Comparison of ENCODE assay signal across 19 cellular contexts in genomic region chr12:76549131-76549530, GRCh38. TPM values are rescaled to one million over a fixed set of nuclear protein-coding genes. Genes with fewer than 3 reads are reported as not detected.
DNase-seq lines count a peak whose midpoint lies in the region; ATAC-seq and TF ChIP-seq lines count a peak whose summit lies in the region.
"Had no signal": no experiment of that assay in that cellular context is flagged by ENCODE, and none has a peak within 500 bp of the region (broad histone marks: within the 10 kb centered on the region; RNA-seq: fewer than 3 reads in every experiment).

No MANE protein-coding gene starts in this region.

- H3K4me1 ChIP-seq in mesodermal cell (ENCODE audit: control insufficient read depth, insufficient read depth, low read length, poor library complexity, severe bottlenecking), result peaks cover 13% of the 10 kb centered on the region

- peaks cover 0 to 5% of the 10 kb centered on the region in 2 donors for H3K36me3 Mint-ChIP-seq in activated T-cell treated with anti-CD3 and anti-CD28 coated beads, Interleukin-2, amount 50 U/mL, for 72 hours (ENCODE audit: insufficient read depth in 2 of 2)
- H3K36me3 Mint-ChIP-seq in activated B cell treated with CpG ODN at 0.5 μM for 24 hours (ENCODE audit: low read depth) (peaks cover 7% of the 10 kb centered on the region), type B pancreatic cell (no peaks in the 10 kb centered on the region)

- DNase-seq in activated T-cell treated with anti-CD3 and anti-CD28 coated beads, Interleukin-2, amount 50 U/mL, for 72 hours, result no peak
- DNase-seq in activated T-cell treated with anti-CD3 and anti-CD28 coated beads for 4 hours, result no peak
- no peak for DNase-seq in activated B cell treated with CpG ODN at 0.5 μM for 24 hours
- no peak for DNase-seq in type B pancreatic cell (ENCODE audit: extremely low spot score, unreplicated experiment)
- no peak for DNase-seq in T-helper 9 cell
- no peak for DNase-seq in SW480 (ENCODE audit: low spot score)
- no peak for DNase-seq in stimulated activated CD4-positive, alpha-beta T cell treated with anti-CD3 and anti-CD28 coated beads, Interleukin-4, amount 100 ng/mL, for 24 hours
- DNase-seq: activated effector memory CD4-positive, alpha-beta T cell treated with Interleukin-2 at 50 U/mL for 16 hours; anterior cingulate cortex; cortex of kidney; DMS153; left ventricle myocardium superior; NCI-H1092; NCI-H2171; stimulated activated CD4-positive, alpha-beta T cell treated with anti-CD3 and anti-CD28 coated beads, Interleukin-12 subunit alpha, Interleukin-12 subunit beta, amount 100 ng/mL, for 4 hours; transverse colon had no signal

- H3K9me3 ChIP-seq in mesodermal cell (ENCODE audit: control insufficient read depth, low read length), result no peaks in the 10 kb centered on the region
- H3K9me3 ChIP-seq: BLaER1 treated with 17β-estradiol and CSF1 and Interleukin-3, amounts not matched to agents 10 nM and 100 nM; transverse colon had no signal

- no peak overlapping the region for H3K4me3 ChIP-seq in mesodermal cell (ENCODE audit: extremely low read depth, insufficient read depth, low read length, poor library complexity, severe bottlenecking)
- H3K4me3 ChIP-seq: BLaER1 treated with 17β-estradiol and CSF1 and Interleukin-3, amounts not matched to agents 10 nM and 100 nM; transverse colon had no signal

- no peaks in the 10 kb centered on the region for H3K36me3 ChIP-seq in mesodermal cell (ENCODE audit: control insufficient read depth, insufficient read depth, low read length)
- H3K36me3 ChIP-seq: transverse colon had no signal

- no peaks in the 10 kb centered on the region for H3K27me3 Mint-ChIP-seq in activated T-cell treated with anti-CD3 and anti-CD28 coated beads, Interleukin-2, amount 50 U/mL, for 72 hours (ENCODE audit: low read depth)
- H3K27me3 Mint-ChIP-seq in activated B cell treated with CpG ODN at 0.5 μM for 24 hours, result no peaks in the 10 kb centered on the region
- H3K27me3 Mint-ChIP-seq in type B pancreatic cell, result no peaks in the 10 kb centered on the region
- H3K27me3 Mint-ChIP-seq: stimulated activated memory B cell treated with anti-CD40 and anti-IgM and Interleukin-4, amounts not matched to agents 10 μg/mL and 1 μg/mL and 100 μg/mL, for 72 hours had no signal

- ATAC-seq in activated T-cell treated with anti-CD3 and anti-CD28 coated beads, Interleukin-2, amount 50 U/mL, for 72 hours (replicated peaks in 1 of 2), result no peak
- no peak for ATAC-seq in activated B cell treated with CpG ODN at 0.5 μM for 24 hours (ENCODE audit: low read depth)
- ATAC-seq: left ventricle myocardium superior; stimulated activated memory B cell treated with anti-CD40 and anti-IgM and Interleukin-4, amounts not matched to agents 10 μg/mL and 1 μg/mL and 100 μg/mL, for 72 hours had no signal

- 93 to 95% methylated on average over 3 to 4 of the region's 4 CpGs for WGBS in mesodermal cell (ENCODE audit: insufficient coverage in 2 of 2), 2 experiments

- H3K27ac Mint-ChIP-seq in activated T-cell treated with anti-CD3 and anti-CD28 coated beads, Interleukin-2, amount 50 U/mL, for 72 hours, result peak overlapping the region; percentile 74
- peak overlapping the region; percentile 12 for H3K27ac Mint-ChIP-seq in activated B cell treated with CpG ODN at 0.5 μM for 24 hours
- peak overlapping the region; percentile 31 for H3K27ac Mint-ChIP-seq in type B pancreatic cell
- H3K27ac Mint-ChIP-seq: stimulated activated memory B cell treated with anti-CD40 and anti-IgM and Interleukin-4, amounts not matched to agents 10 μg/mL and 1 μg/mL and 100 μg/mL, for 72 hours had no signal

- POLR2A ChIA-PET in activated B cell treated with CpG ODN at 0.5 μM for 24 hours (lab: Charles Lee), result no interaction called here

- H3K9me3 Mint-ChIP-seq in activated T-cell treated with anti-CD3 and anti-CD28 coated beads, Interleukin-2, amount 50 U/mL, for 72 hours, result no peaks in the 10 kb centered on the region
- H3K9me3 Mint-ChIP-seq in activated B cell treated with CpG ODN at 0.5 μM for 24 hours, result no peaks in the 10 kb centered on the region
- no peaks in the 10 kb centered on the region for H3K9me3 Mint-ChIP-seq in type B pancreatic cell
- H3K9me3 Mint-ChIP-seq: stimulated activated memory B cell treated with anti-CD40 and anti-IgM and Interleukin-4, amounts not matched to agents 10 μg/mL and 1 μg/mL and 100 μg/mL, for 72 hours had no signal

- peak overlapping the region; percentile 79 for H3K27ac ChIP-seq in mesodermal cell (ENCODE audit: low read depth, low read length, severe bottlenecking)
- H3K27ac ChIP-seq: BLaER1 treated with 17β-estradiol and CSF1 and Interleukin-3, amounts not matched to agents 10 nM and 100 nM; transverse colon had no signal

- intact Hi-C loops in activated B cell treated with CpG ODN at 0.5 μM for 24 hours (cut with micrococcal nuclease), result no loop called here

- CTCF ChIA-PET in activated B cell treated with CpG ODN at 0.5 μM for 24 hours (lab: Charles Lee), result no interaction called here

- H3K4me3 Mint-ChIP-seq in activated T-cell treated with anti-CD3 and anti-CD28 coated beads, Interleukin-2, amount 50 U/mL, for 72 hours, result peak overlapping the region in 1 of 2 donors; percentile 37
- H3K4me3 Mint-ChIP-seq in activated B cell treated with CpG ODN at 0.5 μM for 24 hours (no peak overlapping the region), type B pancreatic cell (no peak overlapping the region)
- H3K4me3 Mint-ChIP-seq: stimulated activated memory B cell treated with anti-CD40 and anti-IgM and Interleukin-4, amounts not matched to agents 10 μg/mL and 1 μg/mL and 100 μg/mL, for 72 hours had no signal

- peaks cover 84% of the 10 kb centered on the region for H3K4me1 Mint-ChIP-seq in activated T-cell treated with anti-CD3 and anti-CD28 coated beads, Interleukin-2, amount 50 U/mL, for 72 hours (ENCODE audit: low read depth)
- H3K4me1 Mint-ChIP-seq in activated B cell treated with CpG ODN at 0.5 μM for 24 hours (peaks cover 76% of the 10 kb centered on the region), type B pancreatic cell (ENCODE audit: unreplicated experiment) (peaks cover 43% of the 10 kb centered on the region)

- TF ChIP-seq CTCF in activated B cell treated with CpG ODN at 0.5 μM for 24 hours (IDR thresholded peaks at IDR 0.05) (no peak), type B pancreatic cell (conservative IDR thresholded peaks at IDR 0.05) (no peak)

RNA-seq across cellular contexts. Expression of gene OSBPL8, which starts 10.4 kb away (rescaled TPM):
- 10 to 100 TPM; 75.0 to 75.6 TPM for total RNA-seq in activated T-cell treated with anti-CD3 and anti-CD28 coated beads, Interleukin-2, amount 50 U/mL, for 72 hours
- total RNA-seq in activated B cell treated with CpG ODN at 0.5 μM for 24 hours (73.8 and 79.6 TPM in 2 replicates), type B pancreatic cell (ENCODE audit: low replicate concordance) (56.1 and 57.6 TPM in 2 replicates)
- polyA plus RNA-seq in mesodermal cell (2013, experiment 1 of 2), result 68.1 TPM
- polyA plus RNA-seq in mesodermal cell (2013, experiment 2 of 2), result 65.8 TPM

Comparison
In these comparisons a context has a peak if more than half of its experiments do, and no peak if none do; other contexts are left out.
1. H3K27ac Mint-ChIP-seq: peak in every context shown above with its lines; median percentile 74 in activated T-cell treated with anti-CD3 and anti-CD28 coated beads, Interleukin-2, amount 50 U/mL, for 72 hours; 31 in type B pancreatic cell; 12 in activated B cell treated with CpG ODN at 0.5 μM for 24 hours.